Comparison of ENCODE assay signal across 8 cellular contexts in the genomic region with DNA sequence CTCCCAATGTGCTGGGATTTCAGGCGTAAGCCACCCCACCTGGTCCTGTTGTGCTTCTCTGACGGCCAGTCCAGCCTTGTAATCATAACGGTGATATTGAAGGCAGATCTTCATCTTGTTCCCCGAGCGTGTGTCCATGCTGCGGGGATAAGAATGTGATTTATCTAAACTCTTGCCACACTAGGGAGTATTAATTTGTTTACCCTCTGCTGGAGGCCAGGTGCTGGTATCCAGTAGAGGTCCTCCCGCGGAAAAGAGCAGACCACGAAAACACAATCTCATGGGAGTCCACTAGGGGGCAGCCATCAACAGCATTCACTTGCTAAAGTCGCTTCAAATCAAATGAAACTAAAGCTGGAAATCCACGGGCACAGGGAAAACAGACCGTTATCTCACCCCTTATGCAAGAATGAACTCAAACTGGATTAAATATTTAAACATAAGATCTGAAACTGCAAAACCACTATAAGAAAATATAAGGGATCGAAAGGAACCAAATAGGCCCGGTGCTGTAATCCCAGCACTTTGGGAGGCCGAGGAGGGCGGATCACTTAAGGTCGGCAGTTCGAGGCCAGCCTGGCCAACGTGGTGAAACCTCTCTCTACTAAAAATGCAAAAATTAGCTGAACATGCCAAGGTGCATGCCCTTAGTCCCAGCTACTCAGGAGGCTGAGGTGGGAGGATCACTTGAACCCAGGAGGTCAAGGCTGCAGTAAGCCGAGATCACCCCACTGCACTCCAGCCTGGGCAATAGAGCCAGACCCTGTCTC. TPM values are rescaled to one million over a fixed set of nuclear protein-coding genes. Genes with fewer than 3 reads are reported as not detected.
DNase-seq lines count a peak whose midpoint lies in the region; ATAC-seq, FAIRE-seq and TF ChIP-seq lines count a peak whose summit lies in the region.

No MANE protein-coding gene starts in this region.

- peak; percentile 76 for FAIRE-seq in H54 (lab: Jason Lieb, UNC)

- H3K27me3 Mint-ChIP-seq in chondrocyte (ENCODE audit: low read depth) = peaks cover 13% of the 10 kb centered on the region

- no peak for TF ChIP-seq POLR2A in H54 (IDR thresholded peaks at IDR 0.05; ENCODE audit: low read depth, low read length)

- no peak for ATAC-seq in GM18907 (IDR thresholded peaks at IDR 0.05; ENCODE audit: unreplicated experiment)

- H3K9me3 Mint-ChIP-seq in chondrocyte (ENCODE audit: low read depth) = no peaks in the 10 kb centered on the region

- peak; percentile 96 for TF ChIP-seq CTCF in chondrocyte (IDR thresholded peaks at IDR 0.05)

- H3K27ac Mint-ChIP-seq in chondrocyte (ENCODE audit: unreplicated experiment) = no peak overlapping the region

- DNase-seq in AG08396 (ENCODE audit: low spot score) (peak; percentile 72), H54 (ENCODE audit: insufficient read length, low spot score) (peak; percentile 58), NCI-H526 (lab: John Stamatoyannopoulos, UW) (peak; percentile 54 to 90), chondrocyte (ENCODE audit: low spot score) (no peak), left kidney (ENCODE audit: low read depth, low spot score) (peak; percentile 92)
- peak; percentile 87 for DNase-seq in activated CD4-positive, alpha-beta T cell treated with anti-CD3 and anti-CD28 coated beads for 48 hours
- peak; percentile 63 for DNase-seq in stimulated activated CD4-positive, alpha-beta T cell treated with anti-CD3 and anti-CD28 coated beads, Interleukin-2, amount 100 ng/mL, for 4 hours (ENCODE audit: low read depth)

- H3K4me1 Mint-ChIP-seq in chondrocyte (ENCODE audit: low read depth) = peaks cover 5% of the 10 kb centered on the region

- H3K4me3 Mint-ChIP-seq in chondrocyte (ENCODE audit: unreplicated experiment) = peak overlapping the region; percentile 20

- no peaks in the 10 kb centered on the region for H3K36me3 Mint-ChIP-seq in chondrocyte (ENCODE audit: low read depth)

RNA-seq across cellular contexts. Expression of gene RBBP6, which starts 22.3 kb away (rescaled TPM):
- 30.9 to 40.8 TPM (median 33.0 TPM) in 3 replicates for total RNA-seq in chondrocyte
